ENCODE assay signal across 7 cellular contexts in genomic region chr1:16204634-16205332, GRCh38. TPM values are rescaled to one million over a fixed set of nuclear protein-coding genes. Genes with fewer than 3 reads are reported as not detected.
DNase-seq lines count a peak whose midpoint lies in the region; ATAC-seq, FAIRE-seq and TF ChIP-seq lines count a peak whose summit lies in the region.

No MANE protein-coding gene starts in this region.

- DNase-seq in G401 (ENCODE audit: low spot score) (peak; percentile 43), Kasumi-1 (lab: John Stamatoyannopoulos, UW) (peak; percentile 21 to 22), GM12891 (ENCODE audit: insufficient read length, low spot score) (no peak)
- DNase-seq in activated T-cell treated with anti-CD3 and anti-CD28 coated beads, Interleukin-2, amount 50 U/mL, for 72 hours, result peak; percentile 37 to 63

- in situ Hi-C loops in G401 (cut with HindIII; ENCODE audit: low sequenced_read_pairs), result no loop called here

- no peaks in the 10 kb centered on the region for H3K27me3 ChIP-seq in liver (ENCODE audit: control insufficient read depth in 4 of 4, insufficient read depth in 4 of 4, low read length in 3 of 4)

- 87% methylated on average over 12 of the region's 12 CpGs for WGBS in liver

- no peak overlapping the region for H3K4me3 Mint-ChIP-seq in activated T-cell treated with anti-CD3 and anti-CD28 coated beads, Interleukin-2, amount 50 U/mL, for 72 hours

- H3K4me1 ChIP-seq in liver (ENCODE audit: control insufficient read depth in 4 of 4, insufficient read depth in 4 of 4, low read length in 3 of 4), result peaks cover 0 to 7% (median under 1%) of the 10 kb centered on the region in 4 donors

- no peak overlapping the region for H3K27ac Mint-ChIP-seq in activated T-cell treated with anti-CD3 and anti-CD28 coated beads, Interleukin-2, amount 50 U/mL, for 72 hours

- FAIRE-seq in GM12891 (lab: Jason Lieb, UNC), result no peak

- TF ChIP-seq CTCF in liver (IDR thresholded peaks at IDR 0.05; ENCODE audit: low read depth, low read length, missing input control), result peak; percentile 22

- H3K36me3 ChIP-seq in liver (ENCODE audit: control insufficient read depth in 4 of 4, insufficient read depth in 3 of 4, low read depth in 1 of 4, low read length in 3 of 4), result no peaks in the 10 kb centered on the region

- peaks cover 5% of the 10 kb centered on the region for H3K4me1 Mint-ChIP-seq in activated T-cell treated with anti-CD3 and anti-CD28 coated beads, Interleukin-2, amount 50 U/mL, for 72 hours (ENCODE audit: low read depth)

- H3K9me3 Mint-ChIP-seq in activated T-cell treated with anti-CD3 and anti-CD28 coated beads, Interleukin-2, amount 50 U/mL, for 72 hours, result no peaks in the 10 kb centered on the region

- H3K27me3 Mint-ChIP-seq in activated T-cell treated with anti-CD3 and anti-CD28 coated beads, Interleukin-2, amount 50 U/mL, for 72 hours (ENCODE audit: low read depth), result no peaks in the 10 kb centered on the region

- H3K9ac ChIP-seq in liver (ENCODE audit: low read depth in 1 of 2, low read length in 2 of 2), result no peak overlapping the region

- no peak overlapping the region for H3K4me3 ChIP-seq in liver (ENCODE audit: low read depth in 1 of 3, low read length in 3 of 3)

- TF ChIP-seq POLR2A in GM12891 (IDR thresholded peaks at IDR 0.05; ENCODE audit: low read depth, low read length), result no peak

- no peaks in the 10 kb centered on the region for H3K36me3 Mint-ChIP-seq in activated T-cell treated with anti-CD3 and anti-CD28 coated beads, Interleukin-2, amount 50 U/mL, for 72 hours (ENCODE audit: insufficient read depth in 2 of 2)

- TF ChIP-seq RAD21 in liver (IDR thresholded peaks at IDR 0.05), result peak in 1 of 2 donors; percentile 61

- no peaks in the 10 kb centered on the region for H3K9me3 ChIP-seq in liver (ENCODE audit: control insufficient read depth in 4 of 4, low read length in 3 of 4)

- H3K27ac ChIP-seq in liver (ENCODE audit: low read depth in 1 of 2, low read length in 2 of 2), result no peak overlapping the region

- no peak for ATAC-seq in activated T-cell treated with anti-CD3 and anti-CD28 coated beads, Interleukin-2, amount 50 U/mL, for 72 hours (replicated peaks in 1 of 2)
- ATAC-seq in GM21529 (IDR thresholded peaks at IDR 0.05; ENCODE audit: unreplicated experiment) (no peak), GM19324 (IDR thresholded peaks at IDR 0.05; ENCODE audit: low FRiP score, unreplicated experiment) (no peak)

TF ChIP-seq in liver, 16 proteins besides CTCF, POLR2A, EP300 and RAD21:
- no peak for TF ChIP-seq HNF4G (IDR thresholded peaks at IDR 0.05)
- TF ChIP-seq ATF3 (IDR thresholded peaks at IDR 0.05), result no peak
- TF ChIP-seq ZBTB33 (IDR thresholded peaks at IDR 0.05), result no peak
- no peak for TF ChIP-seq FOXA1 (IDR thresholded peaks at IDR 0.05)
- TF ChIP-seq TAF1 (conservative IDR thresholded peaks at IDR 0.05), result no peak
- TF ChIP-seq NR2F2 (IDR thresholded peaks at IDR 0.05), result no peak
- no peak for TF ChIP-seq EGR1 (IDR thresholded peaks at IDR 0.05; ENCODE audit: low read depth in 2 of 2)
- no peak for TF ChIP-seq MAX (IDR thresholded peaks at IDR 0.05)
- no peak for TF ChIP-seq RXRA (IDR thresholded peaks at IDR 0.05)
- no peak for TF ChIP-seq SP1 (IDR thresholded peaks at IDR 0.05)
- TF ChIP-seq JUND (IDR thresholded peaks at IDR 0.05), result no peak
TF ChIP-seq in liver: peak in this region for 0.

TF ChIP-seq in GM12891, 5 proteins besides CTCF, POLR2A, EP300 and RAD21:
- TF ChIP-seq PAX5 (IDR thresholded peaks at IDR 0.05; ENCODE audit: insufficient read depth, low read length, severe bottlenecking) (no peak), TAF1 (IDR thresholded peaks at IDR 0.05; ENCODE audit: low read depth, low read length) (no peak), POLR2AphosphoS5 (IDR thresholded peaks at IDR 0.05; ENCODE audit: low read depth, low read length) (no peak), SPI1 (IDR thresholded peaks at IDR 0.05; ENCODE audit: low read depth, low read length) (no peak), POU2F2 (IDR thresholded peaks at IDR 0.05; ENCODE audit: low read depth, low read length) (no peak)

RNA-seq across cellular contexts. Expression of gene ARHGEF19, which starts 7.7 kb away (rescaled TPM):
- total RNA-seq in G401 (2014; rRNA removed; shearing (Covaris generic)), result 4.7 and 7.4 TPM in 2 replicates
- 1 to 10 TPM; 7.0 to 9.9 TPM for total RNA-seq in activated T-cell treated with anti-CD3 and anti-CD28 coated beads, Interleukin-2, amount 50 U/mL, for 72 hours
- total RNA-seq in liver, result 1 to 10 TPM in 1 of 2 donors, under 1 TPM in 1; 0.79 to 3.0 TPM
- 1 to 10 TPM; 1.9 to 3.2 TPM for polyA plus RNA-seq in liver
- 1.1 TPM for polyA plus RNA-seq in GM12891 (2012; ENCODE audit: low read depth, missing spikeins)

RNA-seq across cellular contexts. Expression of gene CPLANE2, which starts 32.2 kb away (rescaled TPM):
- total RNA-seq in G401 (2014; rRNA removed; shearing (Covaris generic)), result 2.8 and 3.5 TPM in 2 replicates
- total RNA-seq in activated T-cell treated with anti-CD3 and anti-CD28 coated beads, Interleukin-2, amount 50 U/mL, for 72 hours, result 1 to 10 TPM; 3.0 to 7.8 TPM
- 1 to 10 TPM; 2.5 to 2.7 TPM for total RNA-seq in liver
- 1 to 10 TPM in 1 of 2 donors, under 1 TPM in 1; 0.96 to 2.4 TPM for polyA plus RNA-seq in liver
- polyA plus RNA-seq in GM12891 (2012; ENCODE audit: low read depth, missing spikeins), result 3.0 TPM

RNA-seq across cellular contexts. Expression of gene EPHA2, which starts 48.9 kb away (rescaled TPM):
- total RNA-seq in G401 (2014; rRNA removed; shearing (Covaris generic)), result 33.5 and 45.6 TPM in 2 replicates
- total RNA-seq in activated T-cell treated with anti-CD3 and anti-CD28 coated beads, Interleukin-2, amount 50 U/mL, for 72 hours, result under 1 TPM in 1 of 2 donors, not detected in 1; 0.43 TPM
- 10 to 100 TPM in 1 of 2 donors, 1 to 10 TPM in 1; 5.8 to 11.1 TPM for total RNA-seq in liver
- polyA plus RNA-seq in liver, result 1 to 10 TPM; 2.9 to 7.9 TPM
- polyA plus RNA-seq in GM12891 (2012; ENCODE audit: low read depth, missing spikeins), result 0.14 TPM

Comparison
In these comparisons a context has a peak if more than half of its experiments do, and no peak if none do; other contexts are left out.
1. RNA of gene EPHA2, which starts 48.9 kb away (total RNA-seq): 33.5 to 45.6 TPM in G401 and 5.8 to 11.1 TPM in liver; 0.43 TPM in activated T-cell treated with anti-CD3 and anti-CD28 coated beads, Interleukin-2, amount 50 U/mL, for 72 hours; every median in the first group is over 4 times any median in the second.